30 cellular contexts compared by ENCODE assay signal in the genomic region with DNA sequence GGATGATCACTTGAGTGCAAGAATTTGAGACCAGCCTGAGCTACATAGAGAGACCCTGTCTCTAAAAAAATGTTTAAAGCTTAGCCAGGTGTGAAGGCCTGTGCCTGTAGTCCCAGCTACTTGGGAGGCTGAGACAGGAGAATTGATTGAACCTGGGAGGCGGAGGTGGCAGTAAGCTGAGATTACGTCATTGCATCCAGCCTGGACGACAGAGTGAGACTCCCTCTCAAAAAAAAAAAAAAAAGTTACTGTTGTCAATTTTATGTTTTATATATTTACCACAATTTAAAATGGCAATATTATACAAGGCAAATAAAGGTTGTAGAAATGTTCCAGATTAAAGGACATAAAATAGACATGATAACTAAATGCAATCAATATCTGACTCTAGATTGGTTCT. TPM values are rescaled to one million over a fixed set of nuclear protein-coding genes. Genes with fewer than 3 reads are reported as not detected.
"Had no signal": no experiment of that assay in that cellular context is flagged by ENCODE, and none has a peak within 500 bp of the region (broad histone marks: within the 10 kb centered on the region; RNA-seq: fewer than 3 reads in every experiment).

No MANE protein-coding gene starts in this region.

- DNase-seq: stimulated activated CD4-positive, alpha-beta T cell treated with anti-CD3 and anti-CD28 coated beads, Interleukin-2, amount 100 ng/mL, for 48 hours; stimulated activated CD4-positive, alpha-beta T cell treated with anti-CD3 and anti-CD28 coated beads, Interleukin-4, amount 100 ng/mL, for 1 hour; stimulated activated CD4-positive, alpha-beta T cell treated with anti-CD3 and anti-CD28 coated beads, Interleukin-4, amount 100 ng/mL, for 24 hours; stimulated activated CD4-positive, alpha-beta T cell treated with anti-CD3 and anti-CD28 coated beads, Interleukin-4, amount 100 ng/mL, for 4 hours; stimulated activated CD8-positive, alpha-beta memory T cell treated with anti-CD3 and anti-CD28 coated beads, Interleukin-4, amount 100 ng/mL, for 48 hours; stimulated activated naive B cell treated with anti-CD40 and anti-IgM and Interleukin-4, amounts not matched to agents 10 μg/mL and 1 μg/mL and 100 μg/mL, for 72 hours; stimulated activated naive CD4-positive, alpha-beta T cell; stimulated activated naive CD4-positive, alpha-beta T cell treated with Interleukin-2 at 50 U/mL for 16 hours; stimulated activated naive CD8-positive, alpha-beta T cell treated with anti-CD3 and anti-CD28 coated beads, Interleukin-15, amount 100 ng/mL, for 72 hours; stimulated activated naive CD8-positive, alpha-beta T cell treated with anti-CD3 and anti-CD28 coated beads, Interleukin-15, Interleukin-2, amounts not matched to agents 100 U/mL and 50 U/mL, for 24 hours; stomach; substantia nigra; testis; tibial artery; transverse colon; trophoblast cell; upper lobe of left lung; upper lobe of right lung; uterus had no signal

- H3K27ac ChIP-seq: stomach, suprapubic skin, testis, thoracic aorta, tibial artery, tibial nerve, transverse colon, upper lobe of left lung, upper lobe of right lung, uterus, vagina had no signal

- H3K4me3 ChIP-seq: stomach, suprapubic skin, testis, thoracic aorta, tibial artery, tibial nerve, transverse colon, upper lobe of left lung, upper lobe of right lung, uterus, vagina had no signal

- FAIRE-seq: urothelium cell line had no signal

- H3K27me3 ChIP-seq: stomach, suprapubic skin, testis, tibial artery, tibial nerve, transverse colon, upper lobe of left lung, upper lobe of right lung, uterus, vagina had no signal

- H3K4me1 ChIP-seq: stomach, suprapubic skin, testis, tibial artery, tibial nerve, transverse colon, upper lobe of left lung, upper lobe of right lung, uterus, vagina had no signal

- H3K9me3 ChIP-seq: suprapubic skin, testis, upper lobe of right lung, uterus, vagina had no signal

- H3K36me3 ChIP-seq: stomach, suprapubic skin, thoracic aorta, tibial artery, tibial nerve, transverse colon, upper lobe of left lung, upper lobe of right lung, uterus, vagina had no signal

- ATAC-seq: stimulated activated effector memory CD8-positive, alpha-beta T cell treated with anti-CD3 and anti-CD28 coated beads, Interleukin-12 subunit alpha, Interleukin-12 subunit beta, amount 100 ng/mL, for 72 hours; stimulated activated memory B cell treated with anti-CD40 and anti-IgM and Interleukin-4, amounts not matched to agents 10 μg/mL and 1 μg/mL and 100 μg/mL, for 72 hours; stimulated activated naive B cell treated with anti-CD40 and anti-IgM and Interleukin-4, amounts not matched to agents 10 μg/mL and 1 μg/mL and 100 μg/mL, for 72 hours; stimulated activated naive CD8-positive, alpha-beta T cell treated with anti-CD3 and anti-CD28 coated beads, Interleukin-15, amount 100 ng/mL, for 72 hours; stimulated activated naive CD8-positive, alpha-beta T cell treated with anti-CD3 and anti-CD28 coated beads, Interleukin-15, Interleukin-2, amounts not matched to agents 100 U/mL and 50 U/mL, for 24 hours; upper lobe of right lung had no signal

RNA-seq across cellular contexts. Expression of a gene that starts 29.2 kb away (rescaled TPM):
- total RNA-seq: subcutaneous adipose tissue, suprapubic skin, temporal lobe, thoracic aorta, tibial nerve, transverse colon, upper lobe of left lung, upper lobe of right lung, ureter, urinary bladder, uterus, vagina had no signal
- polyA plus RNA-seq: stomach, urinary bladder had no signal
